In the genomic region with DNA sequence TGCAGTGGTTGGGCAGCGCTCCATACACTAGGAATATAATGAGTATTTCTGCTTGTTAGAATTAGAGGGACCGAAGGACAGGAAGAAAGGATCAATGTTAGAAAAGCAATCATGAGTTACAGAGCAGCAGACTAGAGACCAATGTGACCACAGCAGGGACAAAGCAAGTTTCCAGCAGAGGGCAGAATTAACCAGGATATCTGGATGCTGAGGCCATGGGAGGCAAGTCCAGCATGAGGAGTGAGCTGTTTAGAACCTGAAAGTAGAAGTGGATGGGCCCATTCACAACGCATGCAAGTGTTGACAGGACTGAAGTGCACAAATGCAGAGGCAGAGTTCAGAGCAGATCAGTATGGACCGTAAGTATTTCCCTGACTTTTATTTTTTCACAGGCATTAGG, we compare ENCODE assay signal across 8 cellular contexts.
DNase-seq lines count a peak whose midpoint lies in the region; ATAC-seq, FAIRE-seq and TF ChIP-seq lines count a peak whose summit lies in the region.

No MANE protein-coding gene starts in this region.

- no peak overlapping the region for H2AFZ ChIP-seq in OCI-LY3 (ENCODE audit: low read depth, low read length)

- WGBS in suprapubic skin = 70% methylated on average over 4 of the region's 4 CpGs

- no peaks in the 10 kb centered on the region for H3K27me3 Mint-ChIP-seq in activated CD4-positive, alpha-beta T cell treated with anti-CD3 and anti-CD28 coated beads for 36 hours

- no peaks in the 10 kb centered on the region for H4K20me1 ChIP-seq in OCI-LY3 (ENCODE audit: insufficient read depth, low read length)

- CTCF ChIA-PET in activated CD4-positive, alpha-beta T cell treated with anti-CD3 and anti-CD28 coated beads for 36 hours (lab: Charles Lee) = no interaction called here

- H3K4me3 Mint-ChIP-seq in activated CD4-positive, alpha-beta T cell treated with anti-CD3 and anti-CD28 coated beads for 36 hours = no peak overlapping the region

- H3K27ac ChIP-seq in OCI-LY3 (ENCODE audit: low read length) (no peak overlapping the region), left ventricle myocardium inferior (replicated peaks) (no peak overlapping the region), substantia nigra (ENCODE audit: low read depth, low read length, poor library complexity, severe bottlenecking) (no peak overlapping the region), suprapubic skin (no peak overlapping the region)

- ATAC-seq in activated CD4-positive, alpha-beta T cell treated with anti-CD3 and anti-CD28 coated beads for 36 hours = no peak
- no peak for ATAC-seq in GM21723 (IDR thresholded peaks at IDR 0.05; ENCODE audit: unreplicated experiment)

- H3K36me3 ChIP-seq in OCI-LY3 (replicated peaks; ENCODE audit: low read depth, low read length) = no peaks in the 10 kb centered on the region
- no peaks in the 10 kb centered on the region for H3K36me3 ChIP-seq in left ventricle myocardium inferior
- no peaks in the 10 kb centered on the region for H3K36me3 ChIP-seq in suprapubic skin

- TF ChIP-seq CTCF in OCI-LY3 (IDR thresholded peaks at IDR 0.05; ENCODE audit: low read depth, low read length) = peak; percentile 58
- peak; percentile 53 for TF ChIP-seq CTCF in left ventricle myocardium inferior (IDR thresholded peaks at IDR 0.05; ENCODE audit: borderline replicate concordance)
- no peak for TF ChIP-seq CTCF in suprapubic skin (IDR thresholded peaks at IDR 0.05)

- H3K4me3 ChIP-seq in OCI-LY3 (ENCODE audit: low read length) (no peak overlapping the region), left ventricle myocardium inferior (no peak overlapping the region), suprapubic skin (no peak overlapping the region)

- H3K27me3 ChIP-seq in OCI-LY3 (ENCODE audit: low read depth, low read length) (no peaks in the 10 kb centered on the region), left ventricle myocardium inferior (ENCODE audit: low read depth) (no peaks in the 10 kb centered on the region), suprapubic skin (no peaks in the 10 kb centered on the region)

- H3K36me3 Mint-ChIP-seq in activated CD4-positive, alpha-beta T cell treated with anti-CD3 and anti-CD28 coated beads for 36 hours (ENCODE audit: low read depth) = no peaks in the 10 kb centered on the region

- no peak for TF ChIP-seq POLR2A in suprapubic skin (IDR thresholded peaks at IDR 0.05)

- H3K9me3 ChIP-seq in OCI-LY3 (ENCODE audit: insufficient read depth, low read length) = no peaks in the 10 kb centered on the region
- no peaks in the 10 kb centered on the region for H3K9me3 ChIP-seq in left ventricle myocardium inferior (replicated peaks)
- H3K9me3 ChIP-seq in suprapubic skin = no peaks in the 10 kb centered on the region

- H3K4me1 ChIP-seq in OCI-LY3 (ENCODE audit: low read length) (0 out of 2 replicates have a peak, but pooled peaks cover 3% of the 10 kb centered on the region), left ventricle myocardium inferior (no peaks in the 10 kb centered on the region), suprapubic skin (no peaks in the 10 kb centered on the region)

- H3K4me2 ChIP-seq in OCI-LY3 (ENCODE audit: low read length) = 0 out of 2 replicates have a peak overlapping the region, but pooled peaks have one; percentile 4

- no peak overlapping the region for H3K27ac Mint-ChIP-seq in activated CD4-positive, alpha-beta T cell treated with anti-CD3 and anti-CD28 coated beads for 36 hours

- POLR2A ChIA-PET in activated CD4-positive, alpha-beta T cell treated with anti-CD3 and anti-CD28 coated beads for 36 hours (lab: Charles Lee) = no interaction called here

- H3K79me2 ChIP-seq in OCI-LY3 (ENCODE audit: low read length) = no peaks in the 10 kb centered on the region

- FAIRE-seq in HTR-8/SVneo (lab: Jason Lieb, UNC) = no peak

- no peaks in the 10 kb centered on the region for H3K4me1 Mint-ChIP-seq in activated CD4-positive, alpha-beta T cell treated with anti-CD3 and anti-CD28 coated beads for 36 hours

- intact Hi-C loops in activated CD4-positive, alpha-beta T cell treated with anti-CD3 and anti-CD28 coated beads for 36 hours (cut with DNase I, micrococcal nuclease) = loop anchor here in 1 of 2 experiments (2.0 kb wide), 1 partner anchor 1031 kb away; no protein-coding TSS in a partner anchor
- intact Hi-C loops in left ventricle myocardium inferior (cut with micrococcal nuclease) = loop anchor here (10.0 kb wide), 1 partner anchor 1029 kb away; no protein-coding TSS in a partner anchor

- H3K9me3 Mint-ChIP-seq in activated CD4-positive, alpha-beta T cell treated with anti-CD3 and anti-CD28 coated beads for 36 hours (ENCODE audit: low read depth) = no peaks in the 10 kb centered on the region

- H3K9ac ChIP-seq in OCI-LY3 (ENCODE audit: low read length) = no peak overlapping the region

- TF ChIP-seq EP300 in suprapubic skin (IDR thresholded peaks at IDR 0.05) = no peak

- peak; percentile 11 for DNase-seq in activated CD4-positive, alpha-beta T cell treated with anti-CD3 and anti-CD28 coated beads for 36 hours
- DNase-seq in activated CD4-positive, alpha-beta T cell treated with anti-CD3 and anti-CD28 coated beads for 4 hours = no peak
- DNase-seq in left ventricle myocardium inferior (no peak), substantia nigra (lab: John Stamatoyannopoulos, UW) (peak in 42 of 49 donors; percentile 1 to 76 (median 28)), suprapubic skin (ENCODE audit: low spot score in 2 of 2) (no peak), HTR-8/SVneo (ENCODE audit: insufficient read length, low spot score) (no peak)

Comparison
In these comparisons a context has a peak if more than half of its experiments do, and no peak if none do; other contexts are left out.
1. DNase-seq: peak in activated CD4-positive, alpha-beta T cell treated with anti-CD3 and anti-CD28 coated beads for 36 hours (single experiment) and substantia nigra (42 of 49); none in activated CD4-positive, alpha-beta T cell treated with anti-CD3 and anti-CD28 coated beads for 4 hours (0 of 2), left ventricle myocardium inferior (single experiment), suprapubic skin (0 of 2) and HTR-8/SVneo (single experiment).
2. CTCF ChIP-seq: peak in OCI-LY3 (single experiment) and left ventricle myocardium inferior (single experiment); none in suprapubic skin (0 of 2).